ENCODE assay signal across 16 cellular contexts in the genomic region with DNA sequence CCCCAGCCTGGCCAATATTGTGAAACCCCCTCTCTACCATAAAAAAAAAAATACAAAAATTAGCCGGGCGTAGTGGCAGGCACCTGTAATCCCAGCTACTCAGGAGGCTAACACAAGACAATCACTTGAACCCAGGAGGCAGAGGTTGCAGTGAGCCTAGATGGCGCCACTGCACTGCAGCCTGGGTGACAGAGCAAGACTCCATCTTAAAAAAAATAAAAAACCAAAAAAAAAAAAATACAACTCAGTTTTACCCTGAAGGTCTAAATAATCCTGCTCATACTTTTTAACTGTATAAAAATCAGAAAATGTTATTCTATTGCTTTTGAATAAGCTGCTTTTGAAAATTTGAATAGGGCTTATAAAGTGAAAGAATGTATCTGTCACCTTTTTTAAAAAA. TPM values are rescaled to one million over a fixed set of nuclear protein-coding genes. Genes with fewer than 3 reads are reported as not detected.
A peak's percentile ranks its signal among the peaks of the same experiment; 100 is the strongest.
DNase-seq lines count a peak whose midpoint lies in the region; ATAC-seq, FAIRE-seq and TF ChIP-seq lines count a peak whose summit lies in the region.
"Not testable (repeated sequence)": the region's sequence is repeated elsewhere in the genome, so short reads cannot be mapped to it uniquely, and the experiment has no call there.
"Had no signal": no experiment of that assay in that cellular context is flagged by ENCODE, and none has a peak within 500 bp of the region (broad histone marks: within the 10 kb centered on the region; RNA-seq: fewer than 3 reads in every experiment).

No MANE protein-coding gene starts in this region.

- not testable (repeated sequence) for H3K36me3 ChIP-seq in HEK293 (ENCODE audit: control insufficient read depth in 2 of 2, insufficient read depth in 1 of 2, low read length in 2 of 2); K562 (ENCODE audit: control insufficient read depth, insufficient read depth, low read length)

- H4K20me1 ChIP-seq in K562 (replicated peaks; ENCODE audit: control insufficient read depth, insufficient read depth, low read length) = not testable (repeated sequence)

- not testable (repeated sequence) for H3K9me1 ChIP-seq in K562 (ENCODE audit: control insufficient read depth, insufficient read depth, low read length)

- not testable (repeated sequence) for H3K9me3 Mint-ChIP-seq in osteocyte (ENCODE audit: unreplicated experiment)

- H3K79me2 ChIP-seq in K562 (ENCODE audit: control insufficient read depth, insufficient read depth, low read length) = not testable (repeated sequence)

- in situ Hi-C loops in K562 (cut with MboI) = not testable (repeated sequence)

- CTCF ChIA-PET in HEK293 (lab: Yijun Ruan, JAX) = interaction anchor here (0.6 to 1.8 kb wide), 43 partner anchors 8 to 1978 kb away, joined by 3 to 13 read pairs (median 4); no protein-coding TSS in a partner anchor
- CTCF ChIA-PET in K562 (lab: Yijun Ruan, JAX; ENCODE audit: low intra/inter-chr PET ratio) = not testable (repeated sequence)

- ATAC-seq in K562 = peak; percentile 78

- not testable (repeated sequence) for H3K4me3 Mint-ChIP-seq in osteocyte (ENCODE audit: unreplicated experiment)

- not testable (repeated sequence) for TF ChIP-seq RAD21 in K562 (CRISPR knock-in tag; conservative IDR thresholded peaks at IDR 0.05 in 1 of 2, IDR thresholded peaks at IDR 0.05 in 1 of 2)

- H3K36me3 Mint-ChIP-seq in osteocyte (ENCODE audit: unreplicated experiment) = not testable (repeated sequence)

- POLR2A ChIA-PET in HEK293 (lab: Yijun Ruan, JAX); K562 (lab: Yijun Ruan, JAX): not testable (repeated sequence)

- not testable (repeated sequence) for H3K4me1 ChIP-seq in HEK293 (ENCODE audit: control insufficient read depth, insufficient read depth, low read length); K562 (replicated peaks in 1 of 2; ENCODE audit: control insufficient read depth in 2 of 2, insufficient read depth in 2 of 2, low read length in 2 of 2)

- H3K4me2 ChIP-seq in K562 (ENCODE audit: insufficient read depth, low read length) = not testable (repeated sequence)

- H3K9ac ChIP-seq in K562 (ENCODE audit: insufficient read depth in 1 of 2, low read depth in 2 of 2, low read length in 2 of 2) = not testable (repeated sequence)

- not testable (repeated sequence) for BruUV-seq in K562 (replicated peaks; lab: Mats Ljungman, UMichigan)

- H3K4me3 ChIP-seq in HEK293 (ENCODE audit: low read depth, low read length); NB4 (ENCODE audit: low read depth, low read length); K562; fibroblast of villous mesenchyme (ENCODE audit: low read depth, low read length): not testable (repeated sequence)

- intact Hi-C loops in K562 (cut with micrococcal nuclease) = loop anchor here (10.0 kb wide), 1 partner anchor 381 kb away; no protein-coding TSS in a partner anchor

- not testable (repeated sequence) for TF ChIP-seq POLR2A in NB4 (IDR thresholded peaks at IDR 0.05; ENCODE audit: extremely low read depth, insufficient read length); K562 (conservative IDR thresholded peaks at IDR 0.05)

- TF ChIP-seq CTCF in 22Rv1 (IDR thresholded peaks at IDR 0.05) (peak; percentile 77), NB4 (IDR thresholded peaks at IDR 0.05; ENCODE audit: low read depth, low read length) (peak; percentile 30), VCaP (conservative IDR thresholded peaks at IDR 0.05) (peak; percentile 63), K562 (IDR thresholded peaks at IDR 0.05 in 2 of 3, conservative IDR thresholded peaks at IDR 0.05 in 1 of 3; ENCODE audit: insufficient read depth in 2 of 3, low read depth in 1 of 3, low read length in 3 of 3) (peak; percentile 30 to 40 (median 37); a peak in 4 of 6 replicates), fibroblast of villous mesenchyme (IDR thresholded peaks at IDR 0.05; ENCODE audit: insufficient read depth, low read depth, low read length) (peak; percentile 16), osteocyte (IDR thresholded peaks at IDR 0.05) (peak; percentile 37)
- TF ChIP-seq CTCF in HEK293 (tag by site-specific recombination; IDR thresholded peaks at IDR 0.05) = not testable (repeated sequence)

- H3K4me1 Mint-ChIP-seq in osteocyte (ENCODE audit: unreplicated experiment) = not testable (repeated sequence)

- peaks cover 12% of the 10 kb centered on the region for H3K27me3 Mint-ChIP-seq in osteocyte (ENCODE audit: unreplicated experiment)

- not testable (repeated sequence) for H3K9me3 ChIP-seq in HEK293 (ENCODE audit: control insufficient read depth, insufficient read depth, low read depth, low read length); K562 (replicated peaks; ENCODE audit: control insufficient read depth, insufficient read depth, low read depth, low read length)

- not testable (repeated sequence) for FAIRE-seq in K562 (lab: Jason Lieb, UNC)

- 0% methylated on average over 3 of the region's 3 CpGs for WGBS in K562 (ENCODE audit: insufficient coverage, low coverage, missing lambda C conversion rate)

- TF ChIP-seq EP300 in K562 (IDR thresholded peaks at IDR 0.05; ENCODE audit: low read length) = not testable (repeated sequence)

- not testable (repeated sequence) for H2AFZ ChIP-seq in K562 (ENCODE audit: low read depth, low read length)

- H3K27ac ChIP-seq in 22Rv1; HEK293 (ENCODE audit: extremely low read depth, low read depth, low read length); VCaP; K562 (ENCODE audit: extremely low read depth, low read depth, low read length): not testable (repeated sequence)

- not testable (repeated sequence) for H3K27me3 ChIP-seq in K562 (ENCODE audit: control insufficient read depth in 2 of 2, insufficient read depth in 2 of 2, low read length in 2 of 2)

- DNase-seq in ELF-1 (ENCODE audit: low read depth, low spot score) (peak; percentile 51), K562 (ENCODE audit: extremely low read depth in 1 of 4, low spot score in 3 of 4) (peak in 1 of 4 experiments; percentile 13)
- not testable (repeated sequence) for DNase-seq in NB4 (ENCODE audit: low read depth); fibroblast of villous mesenchyme (ENCODE audit: low read depth); osteocyte (ENCODE audit: extremely low spot score, unreplicated experiment)

- H3K27ac Mint-ChIP-seq in osteocyte (ENCODE audit: unreplicated experiment) = not testable (repeated sequence)

TF ChIP-seq in K562, 482 proteins besides CTCF, POLR2A, EP300 and RAD21:
- TF ChIP-seq ZNF384 (IDR thresholded peaks at IDR 0.05; ENCODE audit: low read depth, low read length) (peak; percentile 78), YY1 (IDR thresholded peaks at IDR 0.05; ENCODE audit: borderline replicate concordance in 1 of 3, control insufficient read depth in 1 of 3, extremely low read depth in 1 of 3, insufficient read depth in 3 of 3, insufficient read length in 1 of 3, insufficient replicate concordance in 2 of 3, low read depth in 1 of 3, low read length in 2 of 3) (peak in 1 of 3 experiments; percentile 25)

RNA-seq across cellular contexts. Expression of gene CXorf66, which starts 0.8 kb away (rescaled TPM):
- total RNA-seq in K562 (2011; cell fraction: chromatin; rRNA removed; ENCODE audit: low replicate concordance) = not detected in 2 replicates
- total RNA-seq in K562 (2011; cell fraction: nucleolus; rRNA removed) = not detected in 2 replicates
- total RNA-seq in K562 (2011; cell fraction: nucleoplasm; rRNA removed) = not detected in 2 replicates
- not detected in 2 replicates for total RNA-seq in K562 (2014; rRNA removed)
- total RNA-seq in K562 (2014; rRNA removed; fragmentation: Illumina TruSeq; extraction: Trizol) = not detected in 2 replicates
- total RNA-seq in K562 (2015; rRNA removed; fragmentation: Illumina TruSeq; extraction: Trizol) = not detected in 2 replicates
- total RNA-seq in K562 (2021) = not detected in 2 replicates
- not detected in 2 replicates for polyA plus RNA-seq in K562 (2011; rRNA removed)
- not detected in 2 replicates for polyA plus RNA-seq in K562 (2011; cell fraction: cytosol; rRNA removed)
- not detected in 2 replicates for polyA plus RNA-seq in K562 (2011; cell fraction: nucleus; rRNA removed)
- not detected in 2 replicates for polyA plus RNA-seq in K562 (2012)
- polyA plus RNA-seq in K562 (2014; fragmentation: Illumina TruSeq; extraction: Trizol) = not detected in 2 replicates
- not detected for polyA plus RNA-seq in K562 (2014; fragmentation: Nextera tagmentation; extraction: Ambion mirVana)
- not detected in 2 replicates for polyA plus RNA-seq in K562 (2014; rRNA removed)
- not detected in 2 replicates for polyA minus RNA-seq in K562 (2011; rRNA and poly(A)+ RNA removed)
- not detected in 2 replicates for polyA minus RNA-seq in K562 (2011; cell fraction: cytosol; rRNA and poly(A)+ RNA removed)
- not detected in 2 replicates for polyA minus RNA-seq in K562 (2011; cell fraction: nucleus; rRNA and poly(A)+ RNA removed)
- total RNA-seq in fibroblast of villous mesenchyme = not detected in 2 replicates
- not detected in 2 replicates for total RNA-seq in osteocyte
- total RNA-seq: activated T-helper 1 cell treated with anti-CD3 and anti-CD28 coated beads, Interleukin-12 subunit alpha, Interleukin-12 subunit beta, Interleukin-2, Interleukin-4 antibody, amounts not matched to agents 30 ng/mL and 10 ng/mL and 1 ng/mL, durations not matched to agents 14 hours and 24 hours and 36 hours; bronchial epithelial cell; esophagus squamous epithelium; LHCN-M2; Peyer's patch; suprapubic skin; urinary bladder had no signal
- polyA plus RNA-seq: immature natural killer cell, urinary bladder had no signal

RNA-seq across cellular contexts. Expression of gene ATP11C, which starts 33.3 kb away (rescaled TPM):
- 33.6 and 79.8 TPM in 2 replicates for total RNA-seq in K562 (2011; cell fraction: chromatin; rRNA removed; ENCODE audit: low replicate concordance)
- total RNA-seq in K562 (2011; cell fraction: nucleolus; rRNA removed) = 18.3 and 31.7 TPM in 2 replicates
- total RNA-seq in K562 (2011; cell fraction: nucleoplasm; rRNA removed) = 40.1 and 63.1 TPM in 2 replicates
- total RNA-seq in K562 (2014; rRNA removed) = 30.1 and 36.8 TPM in 2 replicates
- 40.2 and 44.8 TPM in 2 replicates for total RNA-seq in K562 (2014; rRNA removed; fragmentation: Illumina TruSeq; extraction: Trizol)
- total RNA-seq in K562 (2015; rRNA removed; fragmentation: Illumina TruSeq; extraction: Trizol) = 34.0 and 37.0 TPM in 2 replicates
- 29.4 and 31.0 TPM in 2 replicates for total RNA-seq in K562 (2021)
- 32.2 and 42.2 TPM in 2 replicates for polyA plus RNA-seq in K562 (2011; rRNA removed)
- polyA plus RNA-seq in K562 (2011; cell fraction: cytosol; rRNA removed) = 6.0 and 11.9 TPM in 2 replicates
- 15.7 and 19.3 TPM in 2 replicates for polyA plus RNA-seq in K562 (2011; cell fraction: nucleus; rRNA removed)
- 12.3 and 17.4 TPM in 2 replicates for polyA plus RNA-seq in K562 (2012)
- 22.9 and 26.6 TPM in 2 replicates for polyA plus RNA-seq in K562 (2014; fragmentation: Illumina TruSeq; extraction: Trizol)
- polyA plus RNA-seq in K562 (2014; fragmentation: Nextera tagmentation; extraction: Ambion mirVana) = 10 to 100 TPM; 18.2 to 18.9 TPM
- polyA plus RNA-seq in K562 (2014; rRNA removed) = 18.4 and 21.9 TPM in 2 replicates
- 55.5 and 67.5 TPM in 2 replicates for polyA minus RNA-seq in K562 (2011; rRNA and poly(A)+ RNA removed)
- polyA minus RNA-seq in K562 (2011; cell fraction: cytosol; rRNA and poly(A)+ RNA removed) = 23.2 and 32.5 TPM in 2 replicates
- polyA minus RNA-seq in K562 (2011; cell fraction: nucleus; rRNA and poly(A)+ RNA removed) = 25.8 and 40.3 TPM in 2 replicates
- 56.0 and 81.6 TPM in 2 replicates for total RNA-seq in fibroblast of villous mesenchyme
- 24.1 and 26.2 TPM in 2 replicates for total RNA-seq in osteocyte
